9 cellular contexts compared by ENCODE assay signal in the genomic region with DNA sequence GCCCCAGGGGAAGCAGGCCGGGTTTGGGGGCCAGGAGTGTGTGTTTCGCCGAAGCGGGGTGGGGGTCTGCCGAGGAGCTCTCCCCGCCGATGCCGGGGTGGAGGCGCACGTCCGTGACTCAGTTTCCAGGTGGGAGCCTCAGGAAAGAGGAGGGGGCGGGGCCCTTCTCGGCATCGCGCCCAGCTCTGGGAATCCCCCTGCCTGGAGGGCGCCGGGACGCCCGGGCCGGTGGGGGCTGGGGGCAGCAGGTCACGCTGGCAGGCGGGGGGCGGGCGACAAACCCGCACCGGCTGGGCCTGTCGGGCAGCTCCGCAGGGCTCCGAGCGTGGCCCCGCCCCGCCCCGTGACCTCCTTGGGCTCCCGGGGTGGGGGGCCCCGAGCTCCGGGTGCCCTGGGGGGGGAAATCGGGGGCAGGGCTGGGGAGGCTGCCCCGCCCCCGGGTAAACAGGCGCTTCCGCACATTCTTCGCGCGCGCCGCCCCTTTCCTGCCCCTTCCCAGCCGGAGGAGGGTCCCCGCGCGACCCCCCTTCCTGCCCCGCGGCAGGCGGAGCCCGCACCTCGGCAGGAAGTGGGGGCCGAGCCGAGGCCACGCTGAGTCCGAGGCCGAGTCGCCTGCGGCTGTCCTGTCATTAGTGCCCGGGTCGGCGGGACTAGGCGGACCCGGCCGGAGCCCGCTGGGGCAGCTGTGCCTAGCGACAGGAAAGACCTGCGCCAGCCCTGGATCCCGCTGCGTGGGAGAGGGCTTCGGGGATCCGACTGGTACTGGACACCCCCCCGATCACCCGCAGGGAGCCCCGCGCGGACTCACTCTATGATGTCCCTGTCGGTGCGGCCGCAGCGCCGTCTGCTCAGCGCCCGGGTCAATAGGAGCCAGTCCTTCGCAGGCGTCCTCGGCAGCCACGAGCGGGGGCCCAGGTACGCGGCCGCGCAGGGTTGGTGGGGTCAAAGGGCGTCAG. TPM values are rescaled to one million over a fixed set of nuclear protein-coding genes. Genes with fewer than 3 reads are reported as not detected.
DNase-seq lines count a peak whose midpoint lies in the region; ATAC-seq and TF ChIP-seq lines count a peak whose summit lies in the region.
"Had no signal": no experiment of that assay in that cellular context is flagged by ENCODE, and none has a peak within 500 bp of the region (broad histone marks: within the 10 kb centered on the region; RNA-seq: fewer than 3 reads in every experiment).

No MANE protein-coding gene starts in this region.

- peak overlapping the region; percentile 59; the same call in 1 of the 2 replicates for H3K14ac ChIP-seq in IMR-90 (replicated peaks; ENCODE audit: low read depth, low read length)

- H2AFZ ChIP-seq in IMR-90 (replicated peaks; ENCODE audit: low read length, poor library complexity), result peak overlapping the region; percentile 87

- peaks cover 29% of the 10 kb centered on the region for H3K9me1 ChIP-seq in IMR-90 (ENCODE audit: insufficient read depth, low read length)

- DNase-seq in IMR-90 (no peak), fibroblast of pulmonary artery (ENCODE audit: low read depth) (peak; percentile 57), neural crest cell (ENCODE audit: low read depth, low spot score) (peak; percentile 51), NCI-H2107 (lab: John Stamatoyannopoulos, UW) (no peak), amniotic stem cell (lab: John Stamatoyannopoulos, UW) (no peak)
- peak; percentile 65 to 76 for DNase-seq in activated T-cell treated with anti-CD3 and anti-CD28 coated beads, Interleukin-2, amount 50 U/mL, for 72 hours

- H4K91ac ChIP-seq in IMR-90 (ENCODE audit: insufficient read depth, low read depth, low read length), result no peak overlapping the region; the same call in 1 of the 2 replicates

- peak overlapping the region; percentile 75 for H3K4ac ChIP-seq in IMR-90 (ENCODE audit: low read depth, low read length)

- H4K20me1 ChIP-seq in IMR-90 (ENCODE audit: insufficient read depth, low read length), result peaks cover 95% of the 10 kb centered on the region

- peak; percentile 53 for ATAC-seq in IMR-90 (ENCODE audit: low read depth)
- ATAC-seq in activated T-cell treated with anti-CD3 and anti-CD28 coated beads, Interleukin-2, amount 50 U/mL, for 72 hours (replicated peaks in 1 of 2), result peak; percentile 54 to 63

- H3K36me3 ChIP-seq in IMR-90 (ENCODE audit: control insufficient read depth, insufficient read depth, low read length) (peaks cover 39% of the 10 kb centered on the region), urinary bladder (ENCODE audit: insufficient read depth) (peaks cover 2% of the 10 kb centered on the region)

- no peaks in the 10 kb centered on the region for H3K27me3 ChIP-seq in IMR-90 (ENCODE audit: control insufficient read depth, insufficient read depth, low read length)

- no peak overlapping the region for H2BK20ac ChIP-seq in IMR-90 (ENCODE audit: low read depth, low read length)

- H3K79me1 ChIP-seq in IMR-90 (ENCODE audit: low read depth in 1 of 2, low read length in 2 of 2), result peaks cover 24 to 91% of the 10 kb centered on the region in 2 experiments

- H4K8ac ChIP-seq in IMR-90 (ENCODE audit: low read depth in 2 of 2, low read length in 2 of 2), result peak overlapping the region; percentile 30 to 61; a peak in 2 of 4 replicates

- intact Hi-C loops in IMR-90 (cut with micrococcal nuclease), result no loop called here

- peak overlapping the region; percentile 52 for H2AK5ac ChIP-seq in IMR-90 (ENCODE audit: low read depth, low read length)

- peak overlapping the region; percentile 12 for H3K27ac Mint-ChIP-seq in activated T-cell treated with anti-CD3 and anti-CD28 coated beads, Interleukin-2, amount 50 U/mL, for 72 hours
- H3K27ac Mint-ChIP-seq in neural crest cell (ENCODE audit: unreplicated experiment), result no peak overlapping the region

- dilution Hi-C loops in IMR-90 (cut with HindIII; ENCODE audit: low sequenced_read_pairs, unreplicated experiment), result no loop called here

- no peak for TF ChIP-seq RAD21 in IMR-90 (IDR thresholded peaks at IDR 0.05; ENCODE audit: low read length)

- WGBS in IMR-90 (ENCODE audit: extremely low coverage in 2 of 2, insufficient read length in 1 of 2), 2 experiments, result 0% methylated on average over 17 of the region's 97 CpGs; no CpG with 5 or more reads in 1 of the 2 experiments
- WGBS in urinary bladder, result 1% methylated on average over 96 of the region's 97 CpGs

- H3K9ac ChIP-seq in IMR-90 (ENCODE audit: low read depth, low read length), result peak overlapping the region; percentile 54

- TF ChIP-seq CTCF in GM12875 (IDR thresholded peaks at IDR 0.05; ENCODE audit: borderline replicate concordance, insufficient read depth, low read depth, low read length), result no peak
- no peak for TF ChIP-seq CTCF in IMR-90 (conservative IDR thresholded peaks at IDR 0.05; ENCODE audit: low read depth, low read length)
- TF ChIP-seq CTCF in fibroblast of pulmonary artery (IDR thresholded peaks at IDR 0.05; ENCODE audit: low read length, missing control alignments), result no peak
- no peak for TF ChIP-seq CTCF in neural crest cell (conservative IDR thresholded peaks at IDR 0.05)

- H4K5ac ChIP-seq in IMR-90 (ENCODE audit: low read depth, low read length), result no peak overlapping the region

- H3K9me3 Mint-ChIP-seq in activated T-cell treated with anti-CD3 and anti-CD28 coated beads, Interleukin-2, amount 50 U/mL, for 72 hours, result no peaks in the 10 kb centered on the region
- no peaks in the 10 kb centered on the region for H3K9me3 Mint-ChIP-seq in neural crest cell

- H2AK9ac ChIP-seq in IMR-90 (replicated peaks; ENCODE audit: low read depth, low read length, poor library complexity), result peak overlapping the region; percentile 97

- BruUV-seq in IMR-90 (replicated peaks; lab: Mats Ljungman, UMichigan), result no TSS peak

- no peak overlapping the region for H2BK120ac ChIP-seq in IMR-90 (ENCODE audit: low read depth, low read length)

- H3K27ac ChIP-seq in IMR-90 (ENCODE audit: insufficient read depth, low read length) (peak overlapping the region; percentile 41; the same call in 1 of the 2 replicates), urinary bladder (ENCODE audit: low read depth) (peak overlapping the region; percentile 64)

- H2BK5ac ChIP-seq in IMR-90 (ENCODE audit: low read depth, low read length, poor library complexity, severe bottlenecking), result peak overlapping the region; percentile 1

- CTCF ChIA-PET in IMR-90 (lab: Yijun Ruan, JAX), result interaction anchor here (1.8 kb wide), 1 partner anchor 16 kb away, joined by 4 read pairs; no protein-coding TSS in a partner anchor

- H3K56ac ChIP-seq in IMR-90 (ENCODE audit: extremely low read depth, insufficient read depth, low read length), result peak overlapping the region; percentile 28; the same call in 1 of the 2 replicates

- H3K9me3 ChIP-seq in IMR-90 (ENCODE audit: control insufficient read depth, insufficient read depth, low read length), result no peaks in the 10 kb centered on the region

- no peak overlapping the region for H2BK15ac ChIP-seq in IMR-90 (ENCODE audit: low read depth, low read length)

- peak overlapping the region; percentile 81 for H3K4me2 ChIP-seq in IMR-90 (ENCODE audit: low read depth, low read length)

- no peak for TF ChIP-seq POLR2A in IMR-90 (IDR thresholded peaks at IDR 0.05; ENCODE audit: low read depth, low read length)

- no peak overlapping the region; the same call in 1 of the 2 replicates for H3K18ac ChIP-seq in IMR-90 (ENCODE audit: low read depth, low read length)

- H3K4me3 Mint-ChIP-seq in activated T-cell treated with anti-CD3 and anti-CD28 coated beads, Interleukin-2, amount 50 U/mL, for 72 hours, result peak overlapping the region; percentile 83 to 87
- H3K4me3 Mint-ChIP-seq in neural crest cell, result peak overlapping the region; percentile 85

- POLR2A ChIA-PET in IMR-90 (lab: Charles Lee; ENCODE audit: unreplicated experiment), result no interaction called here

- peaks cover 45% of the 10 kb centered on the region for H3K4me1 Mint-ChIP-seq in activated T-cell treated with anti-CD3 and anti-CD28 coated beads, Interleukin-2, amount 50 U/mL, for 72 hours (ENCODE audit: low read depth)
- H3K4me1 Mint-ChIP-seq in neural crest cell, result peaks cover 35% of the 10 kb centered on the region

- in situ Hi-C loops in IMR-90 (cut with MboI; ENCODE audit: low sequenced_read_pairs), result loop anchor here (25.0 kb wide), 1 partner anchor 399 kb away; a partner anchor contains a TSS

- H3K27me3 Mint-ChIP-seq in activated T-cell treated with anti-CD3 and anti-CD28 coated beads, Interleukin-2, amount 50 U/mL, for 72 hours (ENCODE audit: low read depth), result peaks cover 30% of the 10 kb centered on the region
- H3K27me3 Mint-ChIP-seq in neural crest cell (ENCODE audit: low read depth), result peaks cover 38% of the 10 kb centered on the region

- no peak overlapping the region; the same call in 1 of the 2 replicates for H3K23ac ChIP-seq in IMR-90 (ENCODE audit: low read depth, low read length)

- peaks cover 4 to 5% of the 10 kb centered on the region in 2 donors for H3K36me3 Mint-ChIP-seq in activated T-cell treated with anti-CD3 and anti-CD28 coated beads, Interleukin-2, amount 50 U/mL, for 72 hours (ENCODE audit: insufficient read depth in 2 of 2)
- peaks cover 10% of the 10 kb centered on the region for H3K36me3 Mint-ChIP-seq in neural crest cell (ENCODE audit: low read depth)

- H3K4me1 ChIP-seq in IMR-90 (ENCODE audit: control insufficient read depth, insufficient read depth, low read length) (peaks cover 12% of the 10 kb centered on the region), urinary bladder (ENCODE audit: insufficient read depth) (peaks cover 3% of the 10 kb centered on the region)

- H3K4me3 ChIP-seq in GM12875 (ENCODE audit: low read depth, low read length) (peak overlapping the region; percentile 64), IMR-90 (ENCODE audit: insufficient read depth, low read depth, low read length) (peak overlapping the region; percentile 51), fibroblast of pulmonary artery (replicated peaks; ENCODE audit: low read depth, low read length) (peak overlapping the region; percentile 75), urinary bladder (ENCODE audit: low read depth, low read length) (peak overlapping the region; percentile 76)

RNA-seq across cellular contexts. Expression of a gene that starts 9.3 kb away (rescaled TPM):
- 9.5 and 15.8 TPM in 2 replicates for total RNA-seq in IMR-90 (2012; rRNA removed)
- 33.0 and 41.3 TPM in 2 replicates for polyA plus RNA-seq in IMR-90 (2012; rRNA removed)
- 26.4 and 33.2 TPM in 2 replicates for polyA plus RNA-seq in IMR-90 (2012; cell fraction: cytosol; rRNA removed)
- 96.6 and 172 TPM in 2 replicates for polyA plus RNA-seq in IMR-90 (2012; cell fraction: nucleus; rRNA removed; ENCODE audit: low replicate concordance)
- 10 to 100 TPM; 34.2 to 54.6 TPM for total RNA-seq in activated T-cell treated with anti-CD3 and anti-CD28 coated beads, Interleukin-2, amount 50 U/mL, for 72 hours
- total RNA-seq in neural crest cell, result 60.6 and 65.7 TPM in 2 replicates
- total RNA-seq in urinary bladder, result 20.5 TPM
- 59.0 TPM for polyA plus RNA-seq in urinary bladder

RNA-seq across cellular contexts. Expression of a gene that starts 24.4 kb away (rescaled TPM):
- total RNA-seq in IMR-90 (2012; rRNA removed) (22.8 and 26.4 TPM in 2 replicates), neural crest cell (78.8 and 79.8 TPM in 2 replicates), urinary bladder (35.5 TPM)
- polyA plus RNA-seq in IMR-90 (2012; rRNA removed) (16.1 and 16.7 TPM in 2 replicates), urinary bladder (29.2 TPM)
- polyA plus RNA-seq in IMR-90 (2012; cell fraction: cytosol; rRNA removed), result 5.6 and 8.3 TPM in 2 replicates
- 5.5 and 15.8 TPM in 2 replicates for polyA plus RNA-seq in IMR-90 (2012; cell fraction: nucleus; rRNA removed; ENCODE audit: low replicate concordance)
- total RNA-seq in activated T-cell treated with anti-CD3 and anti-CD28 coated beads, Interleukin-2, amount 50 U/mL, for 72 hours, result 10 to 100 TPM; 55.5 to 71.1 TPM

RNA-seq across cellular contexts. Expression of a gene that starts 54.6 kb away (rescaled TPM):
- total RNA-seq in IMR-90 (2012; rRNA removed), result not detected in 2 replicates
- polyA plus RNA-seq in IMR-90 (2012; rRNA removed), result not detected in 2 replicates
- not detected in 2 replicates for polyA plus RNA-seq in IMR-90 (2012; cell fraction: cytosol; rRNA removed)
- not detected in 2 replicates for polyA plus RNA-seq in IMR-90 (2012; cell fraction: nucleus; rRNA removed; ENCODE audit: low replicate concordance)
- not detected for total RNA-seq in activated T-cell treated with anti-CD3 and anti-CD28 coated beads, Interleukin-2, amount 50 U/mL, for 72 hours
- total RNA-seq in neural crest cell, result not detected in 2 replicates
- total RNA-seq in urinary bladder, result not detected
- polyA plus RNA-seq in urinary bladder, result not detected
- total RNA-seq: NCI-H460 had no signal

RNA-seq across cellular contexts. Expression of a gene that starts 57.0 kb away (rescaled TPM):
- total RNA-seq in IMR-90 (2012; rRNA removed) (112 and 128 TPM in 2 replicates), neural crest cell (54.7 and 55.4 TPM in 2 replicates), urinary bladder (50.0 TPM)
- polyA plus RNA-seq in IMR-90 (2012; rRNA removed) (123 and 124 TPM in 2 replicates), urinary bladder (92.5 TPM)
- polyA plus RNA-seq in IMR-90 (2012; cell fraction: cytosol; rRNA removed), result 207 and 212 TPM in 2 replicates
- 94.6 and 127 TPM in 2 replicates for polyA plus RNA-seq in IMR-90 (2012; cell fraction: nucleus; rRNA removed; ENCODE audit: low replicate concordance)
- total RNA-seq in activated T-cell treated with anti-CD3 and anti-CD28 coated beads, Interleukin-2, amount 50 U/mL, for 72 hours, result 10 to 100 TPM; 27.9 to 28.1 TPM

Comparison
In these comparisons a context has a peak if more than half of its experiments do, and no peak if none do; other contexts are left out.
1. DNase-seq: peak in activated T-cell treated with anti-CD3 and anti-CD28 coated beads, Interleukin-2, amount 50 U/mL, for 72 hours (2 of 2), fibroblast of pulmonary artery (single experiment) and neural crest cell (single experiment); none in IMR-90 (single experiment), NCI-H2107 (single experiment) and amniotic stem cell (single experiment).
2. Peak in every context shown above with its lines, with median percentiles within 50 percentile points of each other: H3K4me3 ChIP-seq.